In the genomic region with DNA sequence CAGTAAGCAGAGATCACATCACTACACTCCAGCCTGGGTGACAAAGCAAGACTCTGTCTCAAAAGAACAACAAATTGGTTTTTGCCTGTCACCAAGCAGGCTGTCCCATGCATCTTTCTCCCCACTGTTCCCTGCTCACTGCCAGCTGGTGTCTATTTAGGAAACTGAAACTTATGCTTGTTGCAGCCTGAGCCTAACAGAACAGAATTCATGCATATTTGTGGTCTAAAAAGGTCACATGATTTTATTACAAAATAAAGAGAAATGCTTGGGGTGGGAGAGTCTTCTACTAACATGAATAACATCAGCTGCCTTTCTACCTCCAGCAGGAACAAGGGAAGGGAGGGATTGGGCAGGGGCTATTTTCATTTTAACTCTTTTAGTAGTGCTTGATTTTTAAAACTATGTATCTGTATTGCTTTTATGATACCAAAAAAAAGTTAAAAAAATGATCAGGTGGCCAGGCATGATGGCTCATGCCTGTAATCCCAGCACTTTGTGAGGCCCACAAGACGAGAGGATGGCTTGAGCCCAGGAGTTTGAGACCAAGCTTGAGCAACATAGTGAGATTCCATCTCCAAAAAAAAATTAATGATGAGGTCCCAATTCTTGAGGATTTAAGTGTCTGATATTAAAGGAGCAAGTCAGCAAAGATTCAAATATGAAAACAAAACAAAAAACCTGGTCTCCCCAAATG, we compare ENCODE assay signal across 8 cellular contexts. TPM values are rescaled to one million over a fixed set of nuclear protein-coding genes. Genes with fewer than 3 reads are reported as not detected.
DNase-seq lines count a peak whose midpoint lies in the region; ATAC-seq and TF ChIP-seq lines count a peak whose summit lies in the region.

No MANE protein-coding gene starts in this region.

- WGBS in mesodermal cell (ENCODE audit: insufficient coverage in 2 of 2), 2 experiments = 60 to 73% methylated on average over 1 of the region's 1 CpG

- H3K27ac ChIP-seq in OCI-LY3 (ENCODE audit: low read length) = peak overlapping the region; percentile 41
- peak overlapping the region; percentile 61 for H3K27ac ChIP-seq in colonic mucosa
- no peak overlapping the region for H3K27ac ChIP-seq in mesodermal cell (ENCODE audit: low read depth, low read length, severe bottlenecking)
- H3K27ac ChIP-seq in uterus = peak overlapping the region; percentile 85 to 87

- intact Hi-C loops in colonic mucosa (cut with DNase I) = no loop called here
- intact Hi-C loops in uterus (cut with DNase I; ENCODE audit: low total_unique reads) = no loop called here

- no peak for ATAC-seq in GM18868 (IDR thresholded peaks at IDR 0.05; ENCODE audit: unreplicated experiment)

- peak in 1 of 2 donors; percentile 20 for TF ChIP-seq POLR2A in uterus (IDR thresholded peaks at IDR 0.05)

- peak overlapping the region; percentile 93 for H3K4me2 ChIP-seq in OCI-LY3 (ENCODE audit: low read length)

- H3K27me3 ChIP-seq in OCI-LY3 (ENCODE audit: low read depth, low read length) = no peaks in the 10 kb centered on the region
- H3K27me3 ChIP-seq in colonic mucosa = no peaks in the 10 kb centered on the region
- H3K27me3 ChIP-seq in uterus = no peaks in the 10 kb centered on the region

- peaks cover 10% of the 10 kb centered on the region for H3K36me3 ChIP-seq in OCI-LY3 (replicated peaks; ENCODE audit: low read depth, low read length)
- H3K36me3 ChIP-seq in colonic mucosa = peaks cover 19% of the 10 kb centered on the region
- H3K36me3 ChIP-seq in mesodermal cell (ENCODE audit: control insufficient read depth, insufficient read depth, low read length) = peaks cover 26% of the 10 kb centered on the region
- no peaks in the 10 kb centered on the region for H3K36me3 ChIP-seq in uterus

- peak overlapping the region; percentile 28; the same call in 1 of the 2 replicates for H2AFZ ChIP-seq in OCI-LY3 (ENCODE audit: low read depth, low read length)

- TF ChIP-seq CTCF in OCI-LY3 (IDR thresholded peaks at IDR 0.05; ENCODE audit: low read depth, low read length) (no peak), colonic mucosa (IDR thresholded peaks at IDR 0.05) (no peak), uterus (IDR thresholded peaks at IDR 0.05) (no peak)

- peaks cover 17% of the 10 kb centered on the region for H3K4me1 ChIP-seq in OCI-LY3 (ENCODE audit: low read length)
- peaks cover 5% of the 10 kb centered on the region for H3K4me1 ChIP-seq in colonic mucosa
- no peaks in the 10 kb centered on the region for H3K4me1 ChIP-seq in mesodermal cell (ENCODE audit: control insufficient read depth, insufficient read depth, low read length, poor library complexity, severe bottlenecking)
- H3K4me1 ChIP-seq in uterus = peaks cover 0 to 4% of the 10 kb centered on the region in 2 donors

- H4K20me1 ChIP-seq in OCI-LY3 (ENCODE audit: insufficient read depth, low read length) = no peaks in the 10 kb centered on the region

- 0 out of 2 replicates have a peak, but pooled peaks cover 7% of the 10 kb centered on the region for H3K79me2 ChIP-seq in OCI-LY3 (ENCODE audit: low read length)

- H3K9me3 ChIP-seq in OCI-LY3 (ENCODE audit: insufficient read depth, low read length) (no peaks in the 10 kb centered on the region), colonic mucosa (no peaks in the 10 kb centered on the region), mesodermal cell (ENCODE audit: control insufficient read depth, low read length) (no peaks in the 10 kb centered on the region), uterus (no peaks in the 10 kb centered on the region)

- peak overlapping the region; percentile 87 for H3K9ac ChIP-seq in OCI-LY3 (ENCODE audit: low read length)
- peak overlapping the region; percentile 30 to 82 for H3K9ac ChIP-seq in colonic mucosa (ENCODE audit: low read depth in 2 of 2, low read length in 2 of 2)

- H3K4me3 ChIP-seq in OCI-LY3 (ENCODE audit: low read length) (peak overlapping the region; percentile 90), colonic mucosa (peak overlapping the region; percentile 54), mesodermal cell (ENCODE audit: extremely low read depth, insufficient read depth, low read length, poor library complexity, severe bottlenecking) (peak overlapping the region; percentile 69), uterus (peak overlapping the region; percentile 72 to 81)

- DNase-seq in GM04504 (ENCODE audit: low read depth) = peak; percentile 77
- DNase-seq in colonic mucosa = no peak
- no peak for DNase-seq in uterus
- no peak for DNase-seq in DMS79 treated with DMSO at 0.1 percent for 48 hours (lab: John Stamatoyannopoulos, UW)
- DNase-seq in NCI-H748 (lab: John Stamatoyannopoulos, UW; ENCODE audit: unreplicated experiment) = no peak

RNA-seq across cellular contexts. Expression of gene STAT2, which starts 0.9 kb away (rescaled TPM):
- total RNA-seq in colonic mucosa = 10 to 100 TPM; 62.6 to 63.2 TPM
- polyA plus RNA-seq in mesodermal cell (2013, experiment 1 of 2) = 61.5 TPM
- polyA plus RNA-seq in mesodermal cell (2013, experiment 2 of 2) = 58.6 TPM
- total RNA-seq in uterus = 100 to 1,000 TPM in 2 of 4 donors, 10 to 100 TPM in 2; 63.2 to 173 (median 122) TPM

RNA-seq across cellular contexts. Expression of gene APOF, which starts 3.7 kb away (rescaled TPM):
- total RNA-seq in colonic mucosa (under 1 TPM in 1 of 2 donors, not detected in 1; 0.15 TPM), uterus (not detected)
- polyA plus RNA-seq in mesodermal cell (2013, experiment 1 of 2) = not detected
- polyA plus RNA-seq in mesodermal cell (2013, experiment 2 of 2) = not detected

RNA-seq across cellular contexts. Expression of gene IL23A, which starts 20.3 kb away (rescaled TPM):
- total RNA-seq in colonic mucosa = under 1 TPM in 1 of 2 donors, not detected in 1; 0.27 TPM
- not detected for polyA plus RNA-seq in mesodermal cell (2013, experiment 1 of 2)
- 0.51 TPM for polyA plus RNA-seq in mesodermal cell (2013, experiment 2 of 2)
- under 1 TPM in 1 of 4 donors, not detected in 3; 0.97 TPM for total RNA-seq in uterus

RNA-seq across cellular contexts. Expression of gene PAN2, which starts 25.2 kb away (rescaled TPM):
- total RNA-seq in colonic mucosa (10 to 100 TPM; 48.1 to 68.0 TPM), uterus (100 to 1,000 TPM in 1 of 4 donors, 10 to 100 TPM in 3; 33.2 to 104 (median 50.6) TPM)
- 42.1 TPM for polyA plus RNA-seq in mesodermal cell (2013, experiment 1 of 2)
- polyA plus RNA-seq in mesodermal cell (2013, experiment 2 of 2) = 44.1 TPM

RNA-seq across cellular contexts. Expression of gene CNPY2, which starts 43.2 kb away (rescaled TPM):
- total RNA-seq in colonic mucosa = 100 to 1,000 TPM in 1 of 2 donors, 10 to 100 TPM in 1; 76.8 to 144 TPM
- polyA plus RNA-seq in mesodermal cell (2013, experiment 1 of 2) = 199 TPM
- 178 TPM for polyA plus RNA-seq in mesodermal cell (2013, experiment 2 of 2)
- total RNA-seq in uterus = 10 to 100 TPM; 33.5 to 83.5 (median 67.3) TPM
